ENCODE assay signal across 1 cellular context in the genomic region with DNA sequence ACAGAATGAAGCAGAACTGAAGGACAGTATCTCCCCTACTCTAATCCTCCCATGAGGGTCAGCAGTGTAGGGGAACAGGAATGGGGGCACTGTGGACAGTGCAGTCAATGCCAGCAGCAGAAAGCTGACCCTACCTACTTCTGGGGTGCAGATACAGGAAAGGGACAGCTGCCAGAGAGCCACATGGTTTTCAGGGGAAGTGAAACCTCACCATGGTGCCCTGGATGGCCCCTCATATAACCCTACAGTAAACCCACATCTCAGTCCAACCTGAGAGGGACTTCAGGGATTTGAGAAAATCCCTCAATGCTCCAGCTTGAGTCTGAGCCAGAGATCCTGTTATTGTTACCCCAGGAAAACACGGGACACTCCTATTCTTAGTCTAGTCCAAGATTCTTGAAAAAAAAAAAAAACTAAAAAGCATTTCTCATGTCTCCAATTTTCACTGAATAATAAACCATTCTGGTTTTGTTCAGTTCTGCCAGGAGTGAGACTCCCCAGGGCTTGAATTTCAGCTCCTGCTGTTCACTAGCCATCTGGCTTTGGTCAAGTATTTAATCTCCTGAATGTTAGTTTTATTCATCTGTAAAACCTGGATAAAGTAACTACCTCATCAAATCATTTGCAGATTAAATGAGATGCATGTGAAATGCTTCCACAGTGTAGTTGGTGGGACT.
TF ChIP-seq lines count a peak whose summit lies in the region.

No MANE protein-coding gene starts in this region.

TF ChIP-seq in GM12878, 131 proteins besides CTCF, POLR2A, EP300 and RAD21:
- TF ChIP-seq, protein P1, sequence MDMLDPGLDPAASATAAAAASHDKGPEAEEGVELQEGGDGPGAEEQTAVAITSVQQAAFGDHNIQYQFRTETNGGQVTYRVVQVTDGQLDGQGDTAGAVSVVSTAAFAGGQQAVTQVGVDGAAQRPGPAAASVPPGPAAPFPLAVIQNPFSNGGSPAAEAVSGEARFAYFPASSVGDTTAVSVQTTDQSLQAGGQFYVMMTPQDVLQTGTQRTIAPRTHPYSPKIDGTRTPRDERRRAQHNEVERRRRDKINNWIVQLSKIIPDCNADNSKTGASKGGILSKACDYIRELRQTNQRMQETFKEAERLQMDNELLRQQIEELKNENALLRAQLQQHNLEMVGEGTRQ (IDR thresholded peaks at IDR 0.05; ENCODE audit: borderline replicate concordance, low read depth, low read length) = no peak
- TF ChIP-seq SPI1 (IDR thresholded peaks at IDR 0.05; ENCODE audit: borderline replicate concordance, insufficient read depth, low read depth, low read length) = peak; percentile 42; the same call in 1 of the 2 replicates
